Comparison of ENCODE assay signal across 21 cellular contexts in the genomic region with DNA sequence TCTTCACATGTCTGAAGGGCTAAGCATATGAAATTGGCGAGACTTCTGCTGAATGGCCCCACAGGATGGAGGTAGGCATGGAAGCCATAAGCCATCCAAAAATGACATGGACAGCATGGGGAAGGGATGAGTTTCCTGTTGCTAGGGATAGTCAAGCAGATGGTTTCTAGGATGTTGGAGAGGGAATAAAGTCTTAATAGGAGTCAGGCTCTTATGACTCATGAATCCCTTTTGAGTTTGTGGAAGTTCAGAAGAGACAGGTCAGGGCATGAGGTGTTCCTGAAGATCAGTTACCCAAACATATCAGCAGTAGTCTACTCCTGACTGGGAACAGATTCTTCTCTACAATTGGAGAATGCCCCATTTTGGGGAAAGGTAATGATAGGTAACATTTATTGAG.
DNase-seq lines count a peak whose midpoint lies in the region; ATAC-seq and TF ChIP-seq lines count a peak whose summit lies in the region.
"Had no signal": no experiment of that assay in that cellular context is flagged by ENCODE, and none has a peak within 500 bp of the region (broad histone marks: within the 10 kb centered on the region; RNA-seq: fewer than 3 reads in every experiment).

No MANE protein-coding gene starts in this region.

- no peak overlapping the region for H4K91ac ChIP-seq in mesenchymal stem cell (ENCODE audit: low read length)

- no peaks in the 10 kb centered on the region for H3K27me3 ChIP-seq in mesenchymal stem cell (ENCODE audit: control insufficient read depth in 1 of 2, insufficient read depth in 1 of 2, low read length in 2 of 2)
- H3K27me3 ChIP-seq: sigmoid colon, SJSA1, testis had no signal

- no peaks in the 10 kb centered on the region for H3K9me3 Mint-ChIP-seq in chondrocyte (ENCODE audit: low read depth)
- H3K9me3 Mint-ChIP-seq: activated naive CD8-positive, alpha-beta T cell treated with anti-CD3 and anti-CD28 coated beads, Interleukin-2, amount 50 U/mL, for 24 hours; dendritic cell treated with granulocyte-macrophage colony-stimulating factor and Interleukin-4, amounts not matched to agents 40 ng/mL and 50 ng/mL, for 4 days; natural killer cell treated with Interleukin-12 subunit alpha and Interleukin-12 subunit beta and Interleukin-15 and Interleukin-18, amount 100 ng/mL, for 72 hours had no signal

- H3K27me3 Mint-ChIP-seq in chondrocyte (ENCODE audit: low read depth), result no peaks in the 10 kb centered on the region

- H3K4me1 ChIP-seq in mesenchymal stem cell (ENCODE audit: control insufficient read depth, insufficient read depth, low read depth, low read length), result peaks cover 3% of the 10 kb centered on the region

- H3K23ac ChIP-seq in mesenchymal stem cell (ENCODE audit: low read length in 2 of 2), result no peak overlapping the region

- H3K4ac ChIP-seq in mesenchymal stem cell (ENCODE audit: low read depth in 1 of 2, low read length in 2 of 2), result no peak overlapping the region

- H3K4me3 Mint-ChIP-seq in chondrocyte (ENCODE audit: unreplicated experiment), result no peak overlapping the region
- H3K4me3 Mint-ChIP-seq: activated naive CD8-positive, alpha-beta T cell treated with anti-CD3 and anti-CD28 coated beads, Interleukin-2, amount 50 U/mL, for 24 hours; dendritic cell treated with granulocyte-macrophage colony-stimulating factor and Interleukin-4, amounts not matched to agents 40 ng/mL and 50 ng/mL, for 4 days; natural killer cell treated with Interleukin-12 subunit alpha and Interleukin-12 subunit beta and Interleukin-15 and Interleukin-18, amount 100 ng/mL, for 72 hours had no signal

- peaks cover 65% of the 10 kb centered on the region for H3K4me1 Mint-ChIP-seq in chondrocyte (ENCODE audit: low read depth)

- H3K4me2 ChIP-seq in mesenchymal stem cell (ENCODE audit: low read length, poor library complexity, severe bottlenecking), result no peak overlapping the region

- no peaks in the 10 kb centered on the region for H3K9me3 ChIP-seq in mesenchymal stem cell (ENCODE audit: control insufficient read depth, low read length)
- H3K9me3 ChIP-seq: sigmoid colon, SJSA1, testis had no signal

- no peak overlapping the region for H4K8ac ChIP-seq in mesenchymal stem cell (ENCODE audit: low read length)

- no peak overlapping the region for H2AFZ ChIP-seq in mesenchymal stem cell (ENCODE audit: low read depth, low read length)

- no peak for ATAC-seq in GM21526 (IDR thresholded peaks at IDR 0.05; ENCODE audit: low FRiP score, unreplicated experiment)
- no peak for ATAC-seq in stimulated activated naive CD8-positive, alpha-beta T cell treated with anti-CD3 and anti-CD28 coated beads, Interleukin-15, Interleukin-2, amounts not matched to agents 100 U/mL and 50 U/mL, for 24 hours
- ATAC-seq: activated naive CD8-positive, alpha-beta T cell treated with anti-CD3 and anti-CD28 coated beads, Interleukin-2, amount 50 U/mL, for 24 hours; natural killer cell treated with Interleukin-12 subunit alpha and Interleukin-12 subunit beta and Interleukin-15 and Interleukin-18, amount 100 ng/mL, for 72 hours had no signal

- no peak overlapping the region for H3K14ac ChIP-seq in mesenchymal stem cell (ENCODE audit: low read length in 2 of 2)

- H3K79me1 ChIP-seq in mesenchymal stem cell (replicated peaks; ENCODE audit: low read length, poor library complexity, severe bottlenecking), result no peaks in the 10 kb centered on the region

- no peak overlapping the region for H2BK12ac ChIP-seq in mesenchymal stem cell (ENCODE audit: low read length in 2 of 2)

- no peak overlapping the region for H3K18ac ChIP-seq in mesenchymal stem cell (ENCODE audit: low read depth in 1 of 2, low read length in 2 of 2)

- no peak overlapping the region for H3K27ac ChIP-seq in mesenchymal stem cell (ENCODE audit: low read length, poor library complexity, severe bottlenecking)
- H3K27ac ChIP-seq: sigmoid colon, SJSA1, testis, VCaP had no signal

- H3K36me3 ChIP-seq in mesenchymal stem cell (ENCODE audit: control insufficient read depth in 1 of 2, insufficient read depth in 2 of 2, low read depth in 1 of 2, low read length in 2 of 2), result no peaks in the 10 kb centered on the region
- H3K36me3 ChIP-seq: sigmoid colon, SJSA1 had no signal

- H3K36me3 Mint-ChIP-seq in chondrocyte (ENCODE audit: low read depth), result no peaks in the 10 kb centered on the region
- H3K36me3 Mint-ChIP-seq: natural killer cell treated with Interleukin-12 subunit alpha and Interleukin-12 subunit beta and Interleukin-15 and Interleukin-18, amount 100 ng/mL, for 72 hours had no signal

- peak overlapping the region; percentile 15 for H3K9ac ChIP-seq in mesenchymal stem cell (ENCODE audit: low read length)
- H3K9ac ChIP-seq: parathyroid adenoma had no signal

- DNase-seq in EH (ENCODE audit: low read depth) (peak; percentile 41), M059J (ENCODE audit: low read depth) (peak; percentile 56), chondrocyte (ENCODE audit: low spot score) (no peak), mesenchymal stem cell (peak; percentile 41), NCI-H345 treated with DMSO at 0.1 percent for 48 hours (lab: John Stamatoyannopoulos, UW; ENCODE audit: unreplicated experiment) (no peak), SIG-M5 treated with dmso at 0.1 percent for 504 hours (lab: John Stamatoyannopoulos, UW; ENCODE audit: unreplicated experiment) (no peak)
- no peak for DNase-seq in stimulated activated naive CD8-positive, alpha-beta T cell treated with anti-CD3 and anti-CD28 coated beads, Interleukin-15, Interleukin-2, amounts not matched to agents 100 U/mL and 50 U/mL, for 24 hours
- DNase-seq: activated CD4-positive, alpha-beta T cell treated with anti-CD3 and anti-CD28 coated beads, Interleukin-2, amount 50 U/mL, for 1 hour; activated naive CD8-positive, alpha-beta T cell treated with anti-CD3 and anti-CD28 coated beads, Interleukin-2, amount 50 U/mL, for 24 hours; DMS79; NCI-H1694; NCI-H774; sigmoid colon; T-helper 2 cell; testis had no signal

- no peak overlapping the region for H3K4me3 ChIP-seq in mesenchymal stem cell (ENCODE audit: insufficient read depth in 1 of 2, low read depth in 1 of 2, low read length in 2 of 2)
- H3K4me3 ChIP-seq: sigmoid colon, SJSA1, testis had no signal

- H2AK5ac ChIP-seq in mesenchymal stem cell (ENCODE audit: low read length, severe bottlenecking), result no peak overlapping the region

- H3K27ac Mint-ChIP-seq in chondrocyte (ENCODE audit: unreplicated experiment), result peak overlapping the region; percentile 14
- H3K27ac Mint-ChIP-seq: activated naive CD8-positive, alpha-beta T cell treated with anti-CD3 and anti-CD28 coated beads, Interleukin-2, amount 50 U/mL, for 24 hours; dendritic cell treated with granulocyte-macrophage colony-stimulating factor and Interleukin-4, amounts not matched to agents 40 ng/mL and 50 ng/mL, for 4 days; natural killer cell treated with Interleukin-12 subunit alpha and Interleukin-12 subunit beta and Interleukin-15 and Interleukin-18, amount 100 ng/mL, for 72 hours had no signal

- WGBS in mesenchymal stem cell, result 100% methylated on average over 1 of the region's 1 CpG

- H2BK5ac ChIP-seq in mesenchymal stem cell (ENCODE audit: low read depth, low read length, poor library complexity, severe bottlenecking), result no peak overlapping the region

- H2BK15ac ChIP-seq in mesenchymal stem cell (ENCODE audit: low read depth, poor library complexity, severe bottlenecking), result no peak overlapping the region

- no peak overlapping the region for H2BK120ac ChIP-seq in mesenchymal stem cell (ENCODE audit: low read depth, low read length)

- no peak for TF ChIP-seq CTCF in chondrocyte (IDR thresholded peaks at IDR 0.05)

Comparison
In these comparisons a context has a peak if more than half of its experiments do, and no peak if none do; other contexts are left out.
1. DNase-seq: peak in EH (single experiment), M059J (single experiment) and mesenchymal stem cell (single experiment); none in chondrocyte (single experiment), NCI-H345 treated with DMSO at 0.1 percent for 48 hours (single experiment), stimulated activated naive CD8-positive, alpha-beta T cell treated with anti-CD3 and anti-CD28 coated beads, Interleukin-15, Interleukin-2, amounts not matched to agents 100 U/mL and 50 U/mL, for 24 hours (single experiment) and SIG-M5 treated with dmso at 0.1 percent for 504 hours (single experiment).